In genomic region chr19:44689290-44690130, GRCh38 we compare ENCODE assay signal across 1 cellular context.
TF ChIP-seq lines count a peak whose summit lies in the region.

No MANE protein-coding gene starts in this region.

TF ChIP-seq in H1, 55 proteins besides CTCF, POLR2A, EP300 and RAD21:
- TF ChIP-seq MAX (IDR thresholded peaks at IDR 0.05) (no peak), SP2 (IDR thresholded peaks at IDR 0.05; ENCODE audit: low read length) (no peak)
